Comparison of ENCODE assay signal across 3 cellular contexts in the genomic region with DNA sequence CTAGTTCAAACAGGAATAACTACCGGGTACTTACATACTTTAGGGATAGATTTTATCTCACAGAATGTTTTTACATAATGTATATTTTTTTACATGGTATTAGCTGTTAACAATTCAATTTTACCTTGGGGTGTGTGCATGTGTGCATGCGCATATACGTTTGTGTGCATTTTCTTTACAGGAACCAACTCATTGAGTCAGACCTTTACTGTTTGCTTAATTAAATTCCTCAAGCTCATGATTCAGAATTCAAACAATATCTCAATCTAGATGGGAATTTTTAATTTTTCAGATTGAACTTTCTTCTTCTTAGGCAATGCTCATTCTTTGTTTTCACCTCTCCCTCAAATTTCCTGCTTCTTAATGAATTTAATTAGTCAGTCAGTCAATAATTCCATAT.
TF ChIP-seq lines count a peak whose summit lies in the region.

No MANE protein-coding gene starts in this region.

TF ChIP-seq in A549, 52 proteins besides CTCF, POLR2A, EP300 and RAD21:
- TF ChIP-seq, protein P1, sequence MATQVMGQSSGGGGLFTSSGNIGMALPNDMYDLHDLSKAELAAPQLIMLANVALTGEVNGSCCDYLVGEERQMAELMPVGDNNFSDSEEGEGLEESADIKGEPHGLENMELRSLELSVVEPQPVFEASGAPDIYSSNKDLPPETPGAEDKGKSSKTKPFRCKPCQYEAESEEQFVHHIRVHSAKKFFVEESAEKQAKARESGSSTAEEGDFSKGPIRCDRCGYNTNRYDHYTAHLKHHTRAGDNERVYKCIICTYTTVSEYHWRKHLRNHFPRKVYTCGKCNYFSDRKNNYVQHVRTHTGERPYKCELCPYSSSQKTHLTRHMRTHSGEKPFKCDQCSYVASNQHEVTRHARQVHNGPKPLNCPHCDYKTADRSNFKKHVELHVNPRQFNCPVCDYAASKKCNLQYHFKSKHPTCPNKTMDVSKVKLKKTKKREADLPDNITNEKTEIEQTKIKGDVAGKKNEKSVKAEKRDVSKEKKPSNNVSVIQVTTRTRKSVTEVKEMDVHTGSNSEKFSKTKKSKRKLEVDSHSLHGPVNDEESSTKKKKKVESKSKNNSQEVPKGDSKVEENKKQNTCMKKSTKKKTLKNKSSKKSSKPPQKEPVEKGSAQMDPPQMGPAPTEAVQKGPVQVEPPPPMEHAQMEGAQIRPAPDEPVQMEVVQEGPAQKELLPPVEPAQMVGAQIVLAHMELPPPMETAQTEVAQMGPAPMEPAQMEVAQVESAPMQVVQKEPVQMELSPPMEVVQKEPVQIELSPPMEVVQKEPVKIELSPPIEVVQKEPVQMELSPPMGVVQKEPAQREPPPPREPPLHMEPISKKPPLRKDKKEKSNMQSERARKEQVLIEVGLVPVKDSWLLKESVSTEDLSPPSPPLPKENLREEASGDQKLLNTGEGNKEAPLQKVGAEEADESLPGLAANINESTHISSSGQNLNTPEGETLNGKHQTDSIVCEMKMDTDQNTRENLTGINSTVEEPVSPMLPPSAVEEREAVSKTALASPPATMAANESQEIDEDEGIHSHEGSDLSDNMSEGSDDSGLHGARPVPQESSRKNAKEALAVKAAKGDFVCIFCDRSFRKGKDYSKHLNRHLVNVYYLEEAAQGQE (IDR thresholded peaks at IDR 0.05): no peak
- TF ChIP-seq FOSL2 (IDR thresholded peaks at IDR 0.05) (peak; percentile 55; the same call in 1 of the 2 replicates), FOSL2 (CRISPR knock-in tag; IDR thresholded peaks at IDR 0.05) (peak; percentile 75), PHF8 (IDR thresholded peaks at IDR 0.05; ENCODE audit: borderline replicate concordance, low read depth) (no peak), CEBPB (IDR thresholded peaks at IDR 0.05) (0 out of 4 replicates have a peak, but pooled peaks of 1 of the 2 experiments have one; percentile 13), JUNB (IDR thresholded peaks at IDR 0.05) (peak; percentile 49; the same call in 1 of the 2 replicates)

TF ChIP-seq in K562, 482 proteins besides CTCF, POLR2A, EP300 and RAD21 (continued from another document):
- TF ChIP-seq, protein P2, sequence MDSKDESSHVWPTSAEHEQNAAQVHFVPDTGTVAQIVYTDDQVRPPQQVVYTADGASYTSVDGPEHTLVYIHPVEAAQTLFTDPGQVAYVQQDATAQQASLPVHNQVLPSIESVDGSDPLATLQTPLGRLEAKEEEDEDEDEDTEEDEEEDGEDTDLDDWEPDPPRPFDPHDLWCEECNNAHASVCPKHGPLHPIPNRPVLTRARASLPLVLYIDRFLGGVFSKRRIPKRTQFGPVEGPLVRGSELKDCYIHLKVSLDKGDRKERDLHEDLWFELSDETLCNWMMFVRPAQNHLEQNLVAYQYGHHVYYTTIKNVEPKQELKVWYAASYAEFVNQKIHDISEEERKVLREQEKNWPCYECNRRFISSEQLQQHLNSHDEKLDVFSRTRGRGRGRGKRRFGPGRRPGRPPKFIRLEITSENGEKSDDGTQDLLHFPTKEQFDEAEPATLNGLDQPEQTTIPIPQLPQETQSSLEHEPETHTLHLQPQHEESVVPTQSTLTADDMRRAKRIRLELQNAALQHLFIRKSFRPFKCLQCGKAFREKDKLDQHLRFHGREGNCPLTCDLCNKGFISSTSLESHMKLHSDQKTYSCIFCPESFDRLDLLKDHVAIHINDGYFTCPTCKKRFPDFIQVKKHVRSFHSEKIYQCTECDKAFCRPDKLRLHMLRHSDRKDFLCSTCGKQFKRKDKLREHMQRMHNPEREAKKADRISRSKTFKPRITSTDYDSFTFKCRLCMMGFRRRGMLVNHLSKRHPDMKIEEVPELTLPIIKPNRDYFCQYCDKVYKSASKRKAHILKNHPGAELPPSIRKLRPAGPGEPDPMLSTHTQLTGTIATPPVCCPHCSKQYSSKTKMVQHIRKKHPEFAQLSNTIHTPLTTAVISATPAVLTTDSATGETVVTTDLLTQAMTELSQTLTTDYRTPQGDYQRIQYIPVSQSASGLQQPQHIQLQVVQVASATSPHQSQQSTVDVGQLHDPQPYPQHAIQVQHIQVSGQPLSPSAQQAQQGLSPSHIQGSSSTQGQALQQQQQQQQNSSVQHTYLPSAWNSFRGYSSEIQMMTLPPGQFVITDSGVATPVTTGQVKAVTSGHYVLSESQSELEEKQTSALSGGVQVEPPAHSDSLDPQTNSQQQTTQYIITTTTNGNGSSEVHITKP (IDR thresholded peaks at IDR 0.05; ENCODE audit: partially characterized antibody): no peak
- no peak for TF ChIP-seq MYNN (IDR thresholded peaks at IDR 0.05)
- no peak for TF ChIP-seq MYNN (CRISPR knock-in tag; IDR thresholded peaks at IDR 0.05)
- TF ChIP-seq HSF4 (CRISPR knock-in tag; IDR thresholded peaks at IDR 0.05; ENCODE audit: borderline replicate concordance): no peak

TF ChIP-seq in HEK293T, 16 proteins besides CTCF, POLR2A, EP300 and RAD21 (continued from another document):
- TF ChIP-seq, protein P3, sequence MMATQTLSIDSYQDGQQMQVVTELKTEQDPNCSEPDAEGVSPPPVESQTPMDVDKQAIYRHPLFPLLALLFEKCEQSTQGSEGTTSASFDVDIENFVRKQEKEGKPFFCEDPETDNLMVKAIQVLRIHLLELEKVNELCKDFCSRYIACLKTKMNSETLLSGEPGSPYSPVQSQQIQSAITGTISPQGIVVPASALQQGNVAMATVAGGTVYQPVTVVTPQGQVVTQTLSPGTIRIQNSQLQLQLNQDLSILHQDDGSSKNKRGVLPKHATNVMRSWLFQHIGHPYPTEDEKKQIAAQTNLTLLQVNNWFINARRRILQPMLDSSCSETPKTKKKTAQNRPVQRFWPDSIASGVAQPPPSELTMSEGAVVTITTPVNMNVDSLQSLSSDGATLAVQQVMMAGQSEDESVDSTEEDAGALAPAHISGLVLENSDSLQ (IDR thresholded peaks at IDR 0.05): no peak
- TF ChIP-seq HDGF (IDR thresholded peaks at IDR 0.05; ENCODE audit: borderline replicate concordance): no peak
- no peak for TF ChIP-seq ARNT (IDR thresholded peaks at IDR 0.05)
- TF ChIP-seq NFRKB (IDR thresholded peaks at IDR 0.05): no peak
- TF ChIP-seq L3MBTL2 (conservative IDR thresholded peaks at IDR 0.05): no peak
